Comparison of ENCODE assay signal across 1 cellular context in the genomic region with DNA sequence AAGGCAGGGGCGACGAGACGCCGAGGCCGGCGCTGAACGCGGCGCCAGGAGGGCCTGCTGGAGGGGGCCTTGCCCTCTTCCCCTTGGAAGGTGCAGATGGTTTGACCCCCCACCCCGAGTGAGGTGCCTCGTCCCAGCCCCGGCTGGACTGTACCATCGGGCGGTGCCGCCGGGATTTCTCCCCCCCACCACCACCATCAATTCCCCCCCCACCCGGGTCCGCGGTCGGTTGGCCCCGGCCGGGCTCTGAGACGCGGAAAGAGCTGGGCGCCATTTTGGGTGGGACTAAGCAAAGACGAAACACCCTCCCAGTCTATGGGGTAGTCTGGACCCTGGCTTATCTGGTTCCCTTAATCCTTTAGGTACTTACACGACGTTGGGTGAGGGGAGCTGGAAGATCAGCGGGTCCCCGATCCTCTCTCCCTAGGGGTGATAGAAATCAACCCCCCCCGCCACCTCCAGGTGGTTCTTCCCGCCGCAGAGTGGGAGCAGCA.
TF ChIP-seq lines count a peak whose summit lies in the region.

A gene with protein sequence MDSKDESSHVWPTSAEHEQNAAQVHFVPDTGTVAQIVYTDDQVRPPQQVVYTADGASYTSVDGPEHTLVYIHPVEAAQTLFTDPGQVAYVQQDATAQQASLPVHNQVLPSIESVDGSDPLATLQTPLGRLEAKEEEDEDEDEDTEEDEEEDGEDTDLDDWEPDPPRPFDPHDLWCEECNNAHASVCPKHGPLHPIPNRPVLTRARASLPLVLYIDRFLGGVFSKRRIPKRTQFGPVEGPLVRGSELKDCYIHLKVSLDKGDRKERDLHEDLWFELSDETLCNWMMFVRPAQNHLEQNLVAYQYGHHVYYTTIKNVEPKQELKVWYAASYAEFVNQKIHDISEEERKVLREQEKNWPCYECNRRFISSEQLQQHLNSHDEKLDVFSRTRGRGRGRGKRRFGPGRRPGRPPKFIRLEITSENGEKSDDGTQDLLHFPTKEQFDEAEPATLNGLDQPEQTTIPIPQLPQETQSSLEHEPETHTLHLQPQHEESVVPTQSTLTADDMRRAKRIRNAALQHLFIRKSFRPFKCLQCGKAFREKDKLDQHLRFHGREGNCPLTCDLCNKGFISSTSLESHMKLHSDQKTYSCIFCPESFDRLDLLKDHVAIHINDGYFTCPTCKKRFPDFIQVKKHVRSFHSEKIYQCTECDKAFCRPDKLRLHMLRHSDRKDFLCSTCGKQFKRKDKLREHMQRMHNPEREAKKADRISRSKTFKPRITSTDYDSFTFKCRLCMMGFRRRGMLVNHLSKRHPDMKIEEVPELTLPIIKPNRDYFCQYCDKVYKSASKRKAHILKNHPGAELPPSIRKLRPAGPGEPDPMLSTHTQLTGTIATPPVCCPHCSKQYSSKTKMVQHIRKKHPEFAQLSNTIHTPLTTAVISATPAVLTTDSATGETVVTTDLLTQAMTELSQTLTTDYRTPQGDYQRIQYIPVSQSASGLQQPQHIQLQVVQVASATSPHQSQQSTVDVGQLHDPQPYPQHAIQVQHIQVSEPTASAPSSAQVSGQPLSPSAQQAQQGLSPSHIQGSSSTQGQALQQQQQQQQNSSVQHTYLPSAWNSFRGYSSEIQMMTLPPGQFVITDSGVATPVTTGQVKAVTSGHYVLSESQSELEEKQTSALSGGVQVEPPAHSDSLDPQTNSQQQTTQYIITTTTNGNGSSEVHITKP (minus strand): TSS at position 484 of the 494 bp plus-strand sequence. CDS start 41,871 bp downstream, outside the sequence.

TF ChIP-seq in H1, 55 proteins besides CTCF, POLR2A, EP300 and RAD21:
- TF ChIP-seq PHF8 (conservative IDR thresholded peaks at IDR 0.05; ENCODE audit: low read depth, low read length) (peak; percentile 83; the same call in 1 of the 2 replicates), SIX5 (IDR thresholded peaks at IDR 0.05; ENCODE audit: low read depth, low read length) (peak; percentile 18; the same call in 1 of the 2 replicates), TBP (IDR thresholded peaks at IDR 0.05; ENCODE audit: low read depth, low read length) (peak; percentile 82), TAF1 (IDR thresholded peaks at IDR 0.05; ENCODE audit: low read depth, low read length) (peak; percentile 87), CEBPB (IDR thresholded peaks at IDR 0.05; ENCODE audit: low read depth, low read length) (no peak), BACH1 (IDR thresholded peaks at IDR 0.05; ENCODE audit: low read length) (peak; percentile 21; the same call in 1 of the 2 replicates), FOSL1 (IDR thresholded peaks at IDR 0.05; ENCODE audit: insufficient read depth, low read depth, low read length) (no peak), SUZ12 (IDR thresholded peaks at IDR 0.05; ENCODE audit: low read length) (no peak), POLR2AphosphoS5 (IDR thresholded peaks at IDR 0.05; ENCODE audit: low read depth, low read length) (peak; percentile 93), YY1 (IDR thresholded peaks at IDR 0.05; ENCODE audit: low read depth, low read length) (peak; percentile 95), JUND (IDR thresholded peaks at IDR 0.05; ENCODE audit: low read length) (peak; percentile 85), CHD1 (IDR thresholded peaks at IDR 0.05; ENCODE audit: low read depth, low read length) (peak; percentile 86; the same call in 1 of the 2 replicates)
- TF ChIP-seq, protein P1, sequence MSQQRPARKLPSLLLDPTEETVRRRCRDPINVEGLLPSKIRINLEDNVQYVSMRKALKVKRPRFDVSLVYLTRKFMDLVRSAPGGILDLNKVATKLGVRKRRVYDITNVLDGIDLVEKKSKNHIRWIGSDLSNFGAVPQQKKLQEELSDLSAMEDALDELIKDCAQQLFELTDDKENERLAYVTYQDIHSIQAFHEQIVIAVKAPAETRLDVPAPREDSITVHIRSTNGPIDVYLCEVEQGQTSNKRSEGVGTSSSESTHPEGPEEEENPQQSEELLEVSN (IDR thresholded peaks at IDR 0.05): no peak
- TF ChIP-seq, protein P2, sequence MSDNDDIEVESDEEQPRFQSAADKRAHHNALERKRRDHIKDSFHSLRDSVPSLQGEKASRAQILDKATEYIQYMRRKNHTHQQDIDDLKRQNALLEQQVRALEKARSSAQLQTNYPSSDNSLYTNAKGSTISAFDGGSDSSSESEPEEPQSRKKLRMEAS (IDR thresholded peaks at IDR 0.05): peak; percentile 8; the same call in 1 of the 2 replicates
